Comparison of ENCODE assay signal across 23 cellular contexts in genomic region chr7:96915029-96915428, GRCh38.
"Had no signal": no experiment of that assay in that cellular context is flagged by ENCODE, and none has a peak within 500 bp of the region (broad histone marks: within the 10 kb centered on the region; RNA-seq: fewer than 3 reads in every experiment).

No MANE protein-coding gene starts in this region.

- H3K4me3 ChIP-seq: pancreas, prostate gland, right lobe of liver, sigmoid colon, stomach, thoracic aorta, thyroid gland, tibial nerve, upper lobe of left lung, vagina had no signal

- H3K27ac ChIP-seq: neutrophil, pancreas, prostate gland, right lobe of liver, sigmoid colon, stomach, thoracic aorta, thyroid gland, tibial nerve, upper lobe of left lung, vagina had no signal

- H3K36me3 ChIP-seq: neutrophil, pancreas, prostate gland, right lobe of liver, sigmoid colon, stomach, thoracic aorta, thyroid gland, tibial nerve, upper lobe of left lung, vagina had no signal

- H3K27me3 ChIP-seq: neutrophil, right lobe of liver, sigmoid colon, thyroid gland, tibial nerve, upper lobe of left lung, vagina had no signal

- H3K9me3 ChIP-seq: neutrophil, pancreas, prostate gland, right lobe of liver, sigmoid colon, stomach, thoracic aorta, thyroid gland, tibial nerve, upper lobe of left lung, vagina had no signal

- DNase-seq: naive thymus-derived CD8-positive, alpha-beta T cell; nephron progenitor cell; nucleus accumbens; pancreas; retina; right cardiac atrium; right lobe of liver; sigmoid colon; small intestine; stimulated activated CD4-positive, alpha-beta T cell treated with anti-CD3 and anti-CD28 coated beads, Interleukin-15, amount 100 ng/mL, for 24 hours; stimulated activated CD4-positive, alpha-beta T cell treated with anti-CD3 and anti-CD28 coated beads, Interleukin-2, amount 100 ng/mL, for 24 hours; stimulated activated CD4-positive, alpha-beta T cell treated with anti-CD3 and anti-CD28 coated beads, Interleukin-2, amount 100 ng/mL, for 48 hours; stimulated activated CD4-positive, alpha-beta T cell treated with anti-CD3 and anti-CD28 coated beads, Interleukin-4, amount 100 ng/mL, for 24 hours; stimulated activated naive B cell treated with anti-CD40 and anti-IgM and Interleukin-4, amounts not matched to agents 10 μg/mL and 1 μg/mL and 100 μg/mL, for 72 hours; stimulated activated naive CD4-positive, alpha-beta T cell treated with Interleukin-2 at 50 U/mL for 16 hours; stomach; thyroid gland; upper lobe of left lung had no signal

- H3K4me1 ChIP-seq: pancreas, prostate gland, right lobe of liver, sigmoid colon, stomach, thyroid gland, tibial nerve, upper lobe of left lung, vagina had no signal
